7 cellular contexts compared by ENCODE assay signal in genomic region chr2:61793389-61793836, GRCh38.
A peak's percentile ranks its signal among the peaks of the same experiment; 100 is the strongest.
DNase-seq lines count a peak whose midpoint lies in the region; ATAC-seq and TF ChIP-seq lines count a peak whose summit lies in the region.

No MANE protein-coding gene starts in this region.

- no peaks in the 10 kb centered on the region for H3K9me3 ChIP-seq in PC-9 (ENCODE audit: insufficient read depth, low read depth)
- no peaks in the 10 kb centered on the region for H3K9me3 ChIP-seq in thymus (ENCODE audit: control insufficient read depth)

- peak overlapping the region; percentile 44 for H3K27ac Mint-ChIP-seq in activated T-helper 17 cell treated with anti-CD3 and anti-CD28 coated beads, Interleukin-2, amount 50 U/mL, for 72 hours

- no peaks in the 10 kb centered on the region for H3K27me3 ChIP-seq in PC-9 (ENCODE audit: insufficient read depth, low read depth)
- H3K27me3 ChIP-seq in thymus (ENCODE audit: control insufficient read depth, insufficient read depth) = no peaks in the 10 kb centered on the region

- H3K9me3 Mint-ChIP-seq in activated T-helper 17 cell treated with anti-CD3 and anti-CD28 coated beads, Interleukin-2, amount 50 U/mL, for 72 hours = no peaks in the 10 kb centered on the region

- no peaks in the 10 kb centered on the region for H3K4me1 Mint-ChIP-seq in activated T-helper 17 cell treated with anti-CD3 and anti-CD28 coated beads, Interleukin-2, amount 50 U/mL, for 72 hours

- CTCF ChIA-PET in PC-9 (lab: Charles Lee) = no interaction called here

- TF ChIP-seq POLR2A in GM18505 (IDR thresholded peaks at IDR 0.05; ENCODE audit: borderline replicate concordance, extremely low read depth, insufficient read depth, insufficient read length) = no peak

- H3K27ac ChIP-seq in PC-9 = no peak overlapping the region
- H3K27ac ChIP-seq in thymus (ENCODE audit: low read depth) = no peak overlapping the region

- H3K4me3 ChIP-seq in PC-9 (peak overlapping the region; percentile 21; the same call in 1 of the 2 replicates), thymus (ENCODE audit: low read length) (peak overlapping the region; percentile 27)

- TF ChIP-seq CTCF in PC-9 (conservative IDR thresholded peaks at IDR 0.05) = peak; percentile 79

- no TSS peak for BruUV-seq in PC-9 (replicated peaks; lab: Mats Ljungman, UMichigan)

- H3F3A ChIP-seq in PC-9 (ENCODE audit: insufficient read depth, low read depth) = no peaks in the 10 kb centered on the region

- no peaks in the 10 kb centered on the region for H4K20me1 ChIP-seq in PC-9 (ENCODE audit: insufficient read depth)

- intact Hi-C loops in PC-9 (cut with micrococcal nuclease; ENCODE audit: unreplicated experiment) = no loop called here

- H3K36me3 ChIP-seq in PC-9 (ENCODE audit: low read depth) (no peaks in the 10 kb centered on the region), thymus (ENCODE audit: control insufficient read depth, insufficient read depth) (no peaks in the 10 kb centered on the region)

- H2AFZ ChIP-seq in PC-9 = peak overlapping the region; percentile 35; the same call in 1 of the 2 replicates

- H3K9me2 ChIP-seq in PC-9 (ENCODE audit: insufficient read depth) = no peaks in the 10 kb centered on the region

- no peaks in the 10 kb centered on the region for H3K79me2 ChIP-seq in PC-9 (ENCODE audit: low read depth)

- peak overlapping the region; percentile 43; the same call in 1 of the 2 replicates for H3K4me2 ChIP-seq in PC-9

- H3K4me3 Mint-ChIP-seq in activated T-helper 17 cell treated with anti-CD3 and anti-CD28 coated beads, Interleukin-2, amount 50 U/mL, for 72 hours = peak overlapping the region; percentile 75

- H3K4me1 ChIP-seq in PC-9 (replicated peaks; ENCODE audit: insufficient read depth) = 0 out of 2 replicates have a peak, but pooled peaks cover 6% of the 10 kb centered on the region
- no peaks in the 10 kb centered on the region for H3K4me1 ChIP-seq in thymus (ENCODE audit: control insufficient read depth, insufficient read depth, low read length)

- WGBS in thymus = 21% methylated on average over 20 of the region's 20 CpGs

- no peaks in the 10 kb centered on the region for H3K36me3 Mint-ChIP-seq in activated T-helper 17 cell treated with anti-CD3 and anti-CD28 coated beads, Interleukin-2, amount 50 U/mL, for 72 hours (ENCODE audit: low read depth)

- ATAC-seq in GM18505 (IDR thresholded peaks at IDR 0.05; ENCODE audit: unreplicated experiment) (peak; percentile 87), HG03342 (IDR thresholded peaks at IDR 0.05; ENCODE audit: unreplicated experiment) (peak; percentile 92)
- peak; percentile 98 for ATAC-seq in activated T-helper 17 cell treated with anti-CD3 and anti-CD28 coated beads, Interleukin-2, amount 50 U/mL, for 72 hours (replicated peaks)

- POLR2A ChIA-PET in PC-9 (lab: Charles Lee; ENCODE audit: unreplicated experiment) = no interaction called here

- peak; percentile 68 for DNase-seq in PC-9
- DNase-seq in fibroblast of the conjunctiva (ENCODE audit: low read depth) = peak; percentile 43
- DNase-seq in occipital lobe (lab: John Stamatoyannopoulos, UW) = peak; percentile 22

- H3K27me3 Mint-ChIP-seq in activated T-helper 17 cell treated with anti-CD3 and anti-CD28 coated beads, Interleukin-2, amount 50 U/mL, for 72 hours = peaks cover 3% of the 10 kb centered on the region
